In the genomic region with DNA sequence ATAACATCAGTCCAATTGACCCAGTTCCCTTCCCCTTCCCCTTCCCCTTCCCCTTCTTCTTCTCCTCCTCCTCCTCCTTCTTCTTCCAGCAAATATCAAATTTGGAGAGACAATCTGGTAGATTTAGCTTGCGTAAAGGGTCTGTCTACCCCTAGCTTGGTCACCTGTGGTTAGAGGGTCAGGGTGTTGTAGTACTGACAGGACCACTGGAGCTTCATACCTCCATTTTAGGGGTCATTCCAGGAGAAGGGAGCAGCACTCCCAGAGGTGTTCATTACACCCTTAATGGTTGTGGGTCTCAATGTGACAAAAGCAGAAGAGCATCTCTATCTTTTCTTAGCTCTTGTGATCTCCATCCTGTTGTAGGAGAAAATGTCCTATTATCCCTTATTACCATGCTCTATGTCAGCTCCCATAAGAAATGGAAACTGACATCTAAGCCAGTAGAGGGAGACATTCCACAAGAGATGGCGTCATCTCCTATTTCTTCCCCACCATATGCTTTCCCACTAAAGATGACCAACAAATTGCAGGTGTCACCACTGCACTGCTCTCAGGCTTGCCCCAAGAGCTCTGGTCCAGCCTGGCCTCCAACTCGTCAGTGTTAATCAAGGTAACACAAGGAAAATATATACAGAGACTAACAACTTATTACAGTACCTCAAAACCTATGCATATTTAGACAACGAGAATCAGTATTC, we compare ENCODE assay signal across 8 cellular contexts. TPM values are rescaled to one million over a fixed set of nuclear protein-coding genes. Genes with fewer than 3 reads are reported as not detected.
DNase-seq lines count a peak whose midpoint lies in the region; ATAC-seq and TF ChIP-seq lines count a peak whose summit lies in the region.

No MANE protein-coding gene starts in this region.

- no peak for DNase-seq in CD4-positive, alpha-beta T cell
- DNase-seq in NCI-H1105 (lab: John Stamatoyannopoulos, UW) (peak; percentile 10), cardiac fibroblast (ENCODE audit: low read depth in 2 of 2) (peak; percentile 63 to 84), myocyte (ENCODE audit: low read depth) (peak; percentile 64), SIG-M5 (lab: John Stamatoyannopoulos, UW) (no peak), activated T-cell treated with anti-CD3 and anti-CD28 coated beads for 4 hours (no peak)

- no peak overlapping the region for H3K27ac ChIP-seq in CD4-positive, alpha-beta T cell (ENCODE audit: low read depth, low read length)

- peak; percentile 32 for TF ChIP-seq CTCF in CD4-positive, alpha-beta T cell (IDR thresholded peaks at IDR 0.05)
- TF ChIP-seq CTCF in cardiac fibroblast (IDR thresholded peaks at IDR 0.05; ENCODE audit: low read depth, low read length), result peak; percentile 55

- TF ChIP-seq POLR2A in GM18505 (IDR thresholded peaks at IDR 0.05; ENCODE audit: borderline replicate concordance, extremely low read depth, insufficient read depth, insufficient read length), result no peak

- ATAC-seq in CD4-positive, alpha-beta T cell (ENCODE audit: poor library complexity), result no peak
- peak; percentile 79 for ATAC-seq in GM18505 (IDR thresholded peaks at IDR 0.05; ENCODE audit: unreplicated experiment)
- peak; percentile 61 for ATAC-seq in HG02840 (IDR thresholded peaks at IDR 0.05; ENCODE audit: low FRiP score, unreplicated experiment)

- intact Hi-C loops in CD4-positive, alpha-beta T cell (cut with DNase I, micrococcal nuclease), result loop anchor here in 1 of 2 experiments (10.0 kb wide), 1 partner anchor 1226 kb away; no protein-coding TSS in a partner anchor

- peaks cover 16% of the 10 kb centered on the region for H3K27me3 Mint-ChIP-seq in CD4-positive, alpha-beta T cell

- POLR2A ChIA-PET in CD4-positive, alpha-beta T cell (lab: Charles Lee), result no interaction called here

- no peak overlapping the region for H3K4me3 Mint-ChIP-seq in CD4-positive, alpha-beta T cell

- no peaks in the 10 kb centered on the region for H3K9me3 Mint-ChIP-seq in CD4-positive, alpha-beta T cell

- H3K9me3 ChIP-seq in CD4-positive, alpha-beta T cell (ENCODE audit: control insufficient read depth, low read length), result no peaks in the 10 kb centered on the region

- no peaks in the 10 kb centered on the region for H3K36me3 Mint-ChIP-seq in CD4-positive, alpha-beta T cell (ENCODE audit: low read depth)

- H3K27ac Mint-ChIP-seq in CD4-positive, alpha-beta T cell, result no peak overlapping the region

- H3K27me3 ChIP-seq in CD4-positive, alpha-beta T cell (ENCODE audit: control insufficient read depth, insufficient read depth, low read length), result no peaks in the 10 kb centered on the region

- no peak overlapping the region for H3K4me3 ChIP-seq in cardiac fibroblast (replicated peaks in 1 of 2; ENCODE audit: low read depth in 2 of 2, low read length in 2 of 2)

- CTCF ChIA-PET in CD4-positive, alpha-beta T cell (lab: Charles Lee), result interaction anchor here (1.2 kb wide), 2 partner anchors 9 to 10 kb away, joined by 3 to 5 read pairs; no protein-coding TSS in a partner anchor

- H3K4me1 Mint-ChIP-seq in CD4-positive, alpha-beta T cell (ENCODE audit: low read depth), result no peaks in the 10 kb centered on the region

RNA-seq across cellular contexts. Expression of a gene that starts 3.5 kb away (rescaled TPM):
- not detected for total RNA-seq in CD4-positive, alpha-beta T cell
- not detected in 2 replicates for total RNA-seq in myocyte
- not detected for polyA plus RNA-seq in myocyte (2012)

RNA-seq across cellular contexts. Expression of a gene that starts 9.1 kb away (rescaled TPM):
- total RNA-seq in CD4-positive, alpha-beta T cell, result 10 to 100 TPM; 41.1 to 44.8 TPM
- 55.7 and 62.0 TPM in 2 replicates for total RNA-seq in myocyte
- polyA plus RNA-seq in myocyte (2012), result 40.9 TPM

RNA-seq across cellular contexts. Expression of a gene that starts 31.3 kb away (rescaled TPM):
- not detected for total RNA-seq in CD4-positive, alpha-beta T cell
- not detected in 2 replicates for total RNA-seq in myocyte
- not detected for polyA plus RNA-seq in myocyte (2012)

RNA-seq across cellular contexts. Expression of a gene that starts 53.2 kb away (rescaled TPM):
- total RNA-seq in CD4-positive, alpha-beta T cell, result not detected
- total RNA-seq in myocyte, result not detected in 2 replicates
- not detected for polyA plus RNA-seq in myocyte (2012)

Comparison
In these comparisons a context has a peak if more than half of its experiments do, and no peak if none do; other contexts are left out.
1. DNase-seq: peak in NCI-H1105 (single experiment), cardiac fibroblast (2 of 2) and myocyte (single experiment); none in CD4-positive, alpha-beta T cell (0 of 10), SIG-M5 (single experiment) and activated T-cell treated with anti-CD3 and anti-CD28 coated beads for 4 hours (single experiment).